In the genomic region with DNA sequence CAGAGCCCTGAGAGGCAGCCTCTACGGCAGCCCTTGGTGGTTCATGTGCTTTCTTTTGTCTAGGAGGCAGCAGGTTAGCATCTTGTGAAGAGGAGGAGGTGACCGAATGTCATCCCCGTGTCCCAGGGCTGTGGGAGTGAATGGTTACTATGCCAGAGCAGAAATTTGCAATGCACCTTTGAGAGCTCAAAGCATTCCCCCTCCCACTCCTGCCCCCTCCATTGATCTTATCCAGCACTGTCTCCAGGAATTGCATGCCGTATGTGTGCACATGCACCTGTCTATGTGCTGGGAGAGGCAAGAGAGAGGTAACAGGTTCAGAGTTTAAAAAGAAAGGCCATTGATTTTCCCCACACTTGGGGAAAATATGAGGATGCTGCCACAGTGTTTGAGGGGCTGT, we compare ENCODE assay signal across 35 cellular contexts.
"Had no signal": no experiment of that assay in that cellular context is flagged by ENCODE, and none has a peak within 500 bp of the region (broad histone marks: within the 10 kb centered on the region; RNA-seq: fewer than 3 reads in every experiment).

No MANE protein-coding gene starts in this region.

- H3K4me3 Mint-ChIP-seq: activated CD4-positive, alpha-beta memory T cell treated with anti-CD3 and anti-CD28 coated beads, Interleukin-2, amount 10 ng/mL, durations not matched to agents 7 days and 5 days; activated CD4-positive, alpha-beta T cell treated with anti-CD3 and anti-CD28 coated beads for 36 hours; activated CD4-positive, alpha-beta T cell treated with anti-CD3 and anti-CD28 coated beads, Interleukin-2, amount 10 ng/mL, durations not matched to agents 7 days and 5 days; activated CD8-positive, alpha-beta memory T cell treated with anti-CD3 and anti-CD28 coated beads, Interleukin-2, amount 10 ng/mL, durations not matched to agents 7 days and 5 days; activated CD8-positive, alpha-beta T cell treated with anti-CD3 and anti-CD28 coated beads, Interleukin-2, amount 10 ng/mL, durations not matched to agents 7 days and 5 days; activated naive CD4-positive, alpha-beta T cell treated with anti-CD3 and anti-CD28 coated beads, Interleukin-2, amount 10 ng/mL, durations not matched to agents 7 days and 5 days; activated naive CD4-positive, alpha-beta T cell treated with anti-CD3 and anti-CD28 coated beads, Interleukin-2, amount 50 U/mL, for 24 hours; activated naive CD8-positive, alpha-beta T cell; activated naive CD8-positive, alpha-beta T cell treated with anti-CD3 and anti-CD28 coated beads, Interleukin-2, amount 10 ng/mL, durations not matched to agents 7 days and 5 days; activated naive CD8-positive, alpha-beta T cell treated with anti-CD3 and anti-CD28 coated beads, Interleukin-2, amount 50 U/mL, for 24 hours; activated T-cell treated with anti-CD3 and anti-CD28 coated beads, Interleukin-2, amount 50 U/mL, for 24 hours; brain; central memory CD8-positive, alpha-beta T cell; T-helper 1 cell treated with Interleukin-12 subunit alpha and Interleukin-12 subunit beta and Interleukin-4 antibody, amounts not matched to agents 30 μg/mL and 1 μg/mL, for 36 hours; T-helper 2 cell treated with Interferon-gamma antibody and Interleukin-4, amounts not matched to agents 5 μg/mL and 100 μg/mL, for 36 hours; WTC11 had no signal

- DNase-seq: activated CD4-positive, alpha-beta memory T cell treated with anti-CD3 and anti-CD28 coated beads, Interleukin-2, amount 10 ng/mL, durations not matched to agents 7 days and 5 days; activated CD4-positive, alpha-beta T cell treated with anti-CD3 and anti-CD28 coated beads for 1 hour; activated CD4-positive, alpha-beta T cell treated with anti-CD3 and anti-CD28 coated beads for 36 hours; activated CD4-positive, alpha-beta T cell treated with anti-CD3 and anti-CD28 coated beads for 48 hours; activated CD4-positive, alpha-beta T cell treated with anti-CD3 and anti-CD28 coated beads, Interleukin-2, amount 10 ng/mL, durations not matched to agents 7 days and 5 days; activated CD4-positive, alpha-beta T cell treated with anti-CD3 and anti-CD28 coated beads, Interleukin-2, amount 50 U/mL, for 48 hours; activated CD4-positive, CD25-positive, alpha-beta regulatory T cell; activated CD8-positive, alpha-beta memory T cell treated with anti-CD3 and anti-CD28 coated beads for 24 hours; activated CD8-positive, alpha-beta memory T cell treated with anti-CD3 and anti-CD28 coated beads, Interleukin-2, amount 10 ng/mL, durations not matched to agents 7 days and 5 days; activated CD8-positive, alpha-beta memory T cell treated with anti-CD3 and anti-CD28 coated beads, Interleukin-2, amount 50 U/mL, for 48 hours; activated CD8-positive, alpha-beta T cell treated with anti-CD3 and anti-CD28 coated beads, Interleukin-2, amount 10 ng/mL, durations not matched to agents 7 days and 5 days; activated effector memory CD4-positive, alpha-beta T cell treated with Interleukin-2 at 50 U/mL for 16 hours; activated gamma-delta T cell; activated naive CD4-positive, alpha-beta T cell treated with anti-CD3 and anti-CD28 coated beads, Interleukin-2, amount 10 ng/mL, durations not matched to agents 7 days and 5 days; activated naive CD4-positive, alpha-beta T cell treated with Interleukin-2 at 50 U/mL for 16 hours; activated naive CD8-positive, alpha-beta T cell treated with anti-CD3 and anti-CD28 coated beads, Interleukin-2, amount 10 ng/mL, durations not matched to agents 7 days and 5 days; activated naive CD8-positive, alpha-beta T cell treated with anti-CD3 and anti-CD28 coated beads, Interleukin-2, amount 50 U/mL, for 24 hours; activated T-cell treated with anti-CD3 and anti-CD28 coated beads, Interleukin-2, amount 50 U/mL, for 24 hours; activated T-cell treated with anti-CD3 and anti-CD28 coated beads, Interleukin-2, amount 50 U/mL, for 48 hours; amygdala; cerebellar nuclear complex; T-helper 2 cell; T-helper 9 cell; WERI-Rb-1 had no signal

- H3K9me3 Mint-ChIP-seq: activated CD4-positive, alpha-beta memory T cell treated with anti-CD3 and anti-CD28 coated beads, Interleukin-2, amount 10 ng/mL, durations not matched to agents 7 days and 5 days; activated CD4-positive, alpha-beta T cell treated with anti-CD3 and anti-CD28 coated beads, Interleukin-2, amount 10 ng/mL, durations not matched to agents 7 days and 5 days; activated naive CD4-positive, alpha-beta T cell treated with anti-CD3 and anti-CD28 coated beads, Interleukin-2, amount 10 ng/mL, durations not matched to agents 7 days and 5 days; activated naive CD4-positive, alpha-beta T cell treated with anti-CD3 and anti-CD28 coated beads, Interleukin-2, amount 50 U/mL, for 24 hours; activated naive CD8-positive, alpha-beta T cell treated with anti-CD3 and anti-CD28 coated beads, Interleukin-2, amount 10 ng/mL, durations not matched to agents 7 days and 5 days; activated naive CD8-positive, alpha-beta T cell treated with anti-CD3 and anti-CD28 coated beads, Interleukin-2, amount 50 U/mL, for 24 hours; activated T-cell treated with anti-CD3 and anti-CD28 coated beads, Interleukin-2, amount 50 U/mL, for 24 hours; activated T-helper 2 cell treated with anti-CD3 and anti-CD28 coated beads, Interferon-gamma antibody, Interleukin-2, Interleukin-4, amounts not matched to agents 10 μg/mL and 5 μg/mL and 100 μg/mL, durations not matched to agents 14 hours and 24 hours and 36 hours; central memory CD8-positive, alpha-beta T cell; T-helper 1 cell treated with Interleukin-12 subunit alpha and Interleukin-12 subunit beta and Interleukin-4 antibody, amounts not matched to agents 30 μg/mL and 1 μg/mL, for 36 hours; T-helper 2 cell treated with Interferon-gamma antibody and Interleukin-4, amounts not matched to agents 5 μg/mL and 100 μg/mL, for 36 hours had no signal

- ATAC-seq: activated CD4-positive, alpha-beta T cell treated with anti-CD3 and anti-CD28 coated beads for 36 hours; activated CD4-positive, CD25-positive, alpha-beta regulatory T cell treated with anti-CD3 and anti-CD28 coated beads, Interleukin-2, amount 50 U/mL, for 24 hours; activated CD8-positive, alpha-beta memory T cell treated with anti-CD3 and anti-CD28 coated beads, Interleukin-2, amount 10 ng/mL, durations not matched to agents 7 days and 5 days; activated CD8-positive, alpha-beta T cell treated with anti-CD3 and anti-CD28 coated beads, Interleukin-2, amount 10 ng/mL, durations not matched to agents 7 days and 5 days; activated naive CD8-positive, alpha-beta T cell treated with anti-CD3 and anti-CD28 coated beads, Interleukin-2, amount 50 U/mL, for 24 hours; WTC11 had no signal

- H3K36me3 Mint-ChIP-seq: activated CD8-positive, alpha-beta memory T cell treated with anti-CD3 and anti-CD28 coated beads, Interleukin-2, amount 10 ng/mL, durations not matched to agents 7 days and 5 days; activated naive CD4-positive, alpha-beta T cell treated with anti-CD3 and anti-CD28 coated beads, Interleukin-2, amount 10 ng/mL, durations not matched to agents 7 days and 5 days; activated naive CD4-positive, alpha-beta T cell treated with anti-CD3 and anti-CD28 coated beads, Interleukin-2, amount 50 U/mL, for 24 hours; activated naive CD8-positive, alpha-beta T cell; activated naive CD8-positive, alpha-beta T cell treated with anti-CD3 and anti-CD28 coated beads, Interleukin-2, amount 10 ng/mL, durations not matched to agents 7 days and 5 days; brain; WTC11 had no signal

- H3K9me3 ChIP-seq: ascending aorta had no signal

- H3K36me3 ChIP-seq: ascending aorta, cardiac muscle cell, WERI-Rb-1 had no signal

- H3K27ac ChIP-seq: ascending aorta, cardiac muscle cell, WERI-Rb-1 had no signal

- H3K27ac Mint-ChIP-seq: activated CD4-positive, alpha-beta memory T cell treated with anti-CD3 and anti-CD28 coated beads, Interleukin-2, amount 10 ng/mL, durations not matched to agents 7 days and 5 days; activated CD4-positive, alpha-beta T cell treated with anti-CD3 and anti-CD28 coated beads for 36 hours; activated CD4-positive, alpha-beta T cell treated with anti-CD3 and anti-CD28 coated beads, Interleukin-2, amount 10 ng/mL, durations not matched to agents 7 days and 5 days; activated CD8-positive, alpha-beta memory T cell treated with anti-CD3 and anti-CD28 coated beads, Interleukin-2, amount 10 ng/mL, durations not matched to agents 7 days and 5 days; activated CD8-positive, alpha-beta T cell treated with anti-CD3 and anti-CD28 coated beads, Interleukin-2, amount 10 ng/mL, durations not matched to agents 7 days and 5 days; activated naive CD4-positive, alpha-beta T cell treated with anti-CD3 and anti-CD28 coated beads, Interleukin-2, amount 10 ng/mL, durations not matched to agents 7 days and 5 days; activated naive CD4-positive, alpha-beta T cell treated with anti-CD3 and anti-CD28 coated beads, Interleukin-2, amount 50 U/mL, for 24 hours; activated naive CD8-positive, alpha-beta T cell; activated naive CD8-positive, alpha-beta T cell treated with anti-CD3 and anti-CD28 coated beads, Interleukin-2, amount 10 ng/mL, durations not matched to agents 7 days and 5 days; activated naive CD8-positive, alpha-beta T cell treated with anti-CD3 and anti-CD28 coated beads, Interleukin-2, amount 50 U/mL, for 24 hours; activated T-cell treated with anti-CD3 and anti-CD28 coated beads, Interleukin-2, amount 50 U/mL, for 24 hours; activated T-helper 2 cell treated with anti-CD3 and anti-CD28 coated beads, Interferon-gamma antibody, Interleukin-2, Interleukin-4, amounts not matched to agents 10 μg/mL and 5 μg/mL and 100 μg/mL, durations not matched to agents 14 hours and 24 hours and 36 hours; brain; T-helper 1 cell treated with Interleukin-12 subunit alpha and Interleukin-12 subunit beta and Interleukin-4 antibody, amounts not matched to agents 30 μg/mL and 1 μg/mL, for 36 hours; T-helper 2 cell treated with Interferon-gamma antibody and Interleukin-4, amounts not matched to agents 5 μg/mL and 100 μg/mL, for 36 hours; WTC11 had no signal

- H3K27me3 Mint-ChIP-seq: activated CD4-positive, alpha-beta T cell treated with anti-CD3 and anti-CD28 coated beads for 36 hours; activated naive CD8-positive, alpha-beta T cell treated with anti-CD3 and anti-CD28 coated beads, Interleukin-2, amount 50 U/mL, for 24 hours; activated T-cell treated with anti-CD3 and anti-CD28 coated beads, Interleukin-2, amount 50 U/mL, for 24 hours had no signal

- H3K27me3 ChIP-seq: ascending aorta, cardiac muscle cell had no signal

- H3K4me1 Mint-ChIP-seq: activated CD4-positive, alpha-beta T cell treated with anti-CD3 and anti-CD28 coated beads for 36 hours; activated CD4-positive, alpha-beta T cell treated with anti-CD3 and anti-CD28 coated beads, Interleukin-2, amount 10 ng/mL, durations not matched to agents 7 days and 5 days; activated CD8-positive, alpha-beta memory T cell treated with anti-CD3 and anti-CD28 coated beads, Interleukin-2, amount 10 ng/mL, durations not matched to agents 7 days and 5 days; activated naive CD4-positive, alpha-beta T cell treated with anti-CD3 and anti-CD28 coated beads, Interleukin-2, amount 10 ng/mL, durations not matched to agents 7 days and 5 days; activated naive CD8-positive, alpha-beta T cell treated with anti-CD3 and anti-CD28 coated beads, Interleukin-2, amount 10 ng/mL, durations not matched to agents 7 days and 5 days; activated naive CD8-positive, alpha-beta T cell treated with anti-CD3 and anti-CD28 coated beads, Interleukin-2, amount 50 U/mL, for 24 hours; brain; central memory CD8-positive, alpha-beta T cell had no signal

- H3K4me1 ChIP-seq: ascending aorta had no signal

- H3K4me3 ChIP-seq: ascending aorta, cardiac muscle cell had no signal
